Comparison of ENCODE assay signal across 2 cellular contexts in the genomic region with DNA sequence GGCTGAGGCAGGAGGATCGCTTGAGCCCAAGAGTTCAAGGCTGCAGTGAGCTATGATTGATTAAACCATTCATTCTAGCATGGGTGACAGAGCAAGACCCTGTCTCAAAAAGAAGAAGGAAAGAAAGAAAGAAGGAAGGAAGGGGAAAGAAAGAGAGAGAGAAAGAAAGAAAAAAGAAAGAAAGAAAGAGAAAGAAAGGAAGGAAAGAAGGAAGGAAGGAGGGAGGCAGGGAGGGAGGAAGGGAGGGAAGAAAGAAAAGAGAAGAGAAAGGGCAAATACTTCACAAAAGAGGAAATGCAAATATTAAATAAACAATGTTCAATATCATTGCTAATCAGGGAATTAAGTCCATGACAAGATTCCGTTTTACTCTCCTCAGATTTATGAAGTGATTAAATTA.
TF ChIP-seq lines count a peak whose summit lies in the region.

No MANE protein-coding gene starts in this region.

TF ChIP-seq in HEK293, 187 proteins besides CTCF, POLR2A, EP300 and RAD21:
- peak; percentile 88 for TF ChIP-seq ZNF366 (tag by site-specific recombination; conservative IDR thresholded peaks at IDR 0.05)
- TF ChIP-seq, protein P1, sequence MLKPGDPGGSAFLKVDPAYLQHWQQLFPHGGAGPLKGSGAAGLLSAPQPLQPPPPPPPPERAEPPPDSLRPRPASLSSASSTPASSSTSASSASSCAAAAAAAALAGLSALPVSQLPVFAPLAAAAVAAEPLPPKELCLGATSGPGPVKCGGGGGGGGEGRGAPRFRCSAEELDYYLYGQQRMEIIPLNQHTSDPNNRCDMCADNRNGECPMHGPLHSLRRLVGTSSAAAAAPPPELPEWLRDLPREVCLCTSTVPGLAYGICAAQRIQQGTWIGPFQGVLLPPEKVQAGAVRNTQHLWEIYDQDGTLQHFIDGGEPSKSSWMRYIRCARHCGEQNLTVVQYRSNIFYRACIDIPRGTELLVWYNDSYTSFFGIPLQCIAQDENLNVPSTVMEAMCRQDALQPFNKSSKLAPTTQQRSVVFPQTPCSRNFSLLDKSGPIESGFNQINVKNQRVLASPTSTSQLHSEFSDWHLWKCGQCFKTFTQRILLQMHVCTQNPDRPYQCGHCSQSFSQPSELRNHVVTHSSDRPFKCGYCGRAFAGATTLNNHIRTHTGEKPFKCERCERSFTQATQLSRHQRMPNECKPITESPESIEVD (tag by site-specific recombination; IDR thresholded peaks at IDR 0.05), result no peak
- no peak for TF ChIP-seq ZNF660 (tag by site-specific recombination; IDR thresholded peaks at IDR 0.05)
- TF ChIP-seq, protein P2, sequence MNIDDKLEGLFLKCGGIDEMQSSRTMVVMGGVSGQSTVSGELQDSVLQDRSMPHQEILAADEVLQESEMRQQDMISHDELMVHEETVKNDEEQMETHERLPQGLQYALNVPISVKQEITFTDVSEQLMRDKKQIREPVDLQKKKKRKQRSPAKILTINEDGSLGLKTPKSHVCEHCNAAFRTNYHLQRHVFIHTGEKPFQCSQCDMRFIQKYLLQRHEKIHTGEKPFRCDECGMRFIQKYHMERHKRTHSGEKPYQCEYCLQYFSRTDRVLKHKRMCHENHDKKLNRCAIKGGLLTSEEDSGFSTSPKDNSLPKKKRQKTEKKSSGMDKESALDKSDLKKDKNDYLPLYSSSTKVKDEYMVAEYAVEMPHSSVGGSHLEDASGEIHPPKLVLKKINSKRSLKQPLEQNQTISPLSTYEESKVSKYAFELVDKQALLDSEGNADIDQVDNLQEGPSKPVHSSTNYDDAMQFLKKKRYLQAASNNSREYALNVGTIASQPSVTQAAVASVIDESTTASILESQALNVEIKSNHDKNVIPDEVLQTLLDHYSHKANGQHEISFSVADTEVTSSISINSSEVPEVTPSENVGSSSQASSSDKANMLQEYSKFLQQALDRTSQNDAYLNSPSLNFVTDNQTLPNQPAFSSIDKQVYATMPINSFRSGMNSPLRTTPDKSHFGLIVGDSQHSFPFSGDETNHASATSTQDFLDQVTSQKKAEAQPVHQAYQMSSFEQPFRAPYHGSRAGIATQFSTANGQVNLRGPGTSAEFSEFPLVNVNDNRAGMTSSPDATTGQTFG (tag by site-specific recombination; IDR thresholded peaks at IDR 0.05; ENCODE audit: borderline replicate concordance), result no peak

TF ChIP-seq in K562, 482 proteins besides CTCF, POLR2A, EP300 and RAD21:
- TF ChIP-seq, protein P3, sequence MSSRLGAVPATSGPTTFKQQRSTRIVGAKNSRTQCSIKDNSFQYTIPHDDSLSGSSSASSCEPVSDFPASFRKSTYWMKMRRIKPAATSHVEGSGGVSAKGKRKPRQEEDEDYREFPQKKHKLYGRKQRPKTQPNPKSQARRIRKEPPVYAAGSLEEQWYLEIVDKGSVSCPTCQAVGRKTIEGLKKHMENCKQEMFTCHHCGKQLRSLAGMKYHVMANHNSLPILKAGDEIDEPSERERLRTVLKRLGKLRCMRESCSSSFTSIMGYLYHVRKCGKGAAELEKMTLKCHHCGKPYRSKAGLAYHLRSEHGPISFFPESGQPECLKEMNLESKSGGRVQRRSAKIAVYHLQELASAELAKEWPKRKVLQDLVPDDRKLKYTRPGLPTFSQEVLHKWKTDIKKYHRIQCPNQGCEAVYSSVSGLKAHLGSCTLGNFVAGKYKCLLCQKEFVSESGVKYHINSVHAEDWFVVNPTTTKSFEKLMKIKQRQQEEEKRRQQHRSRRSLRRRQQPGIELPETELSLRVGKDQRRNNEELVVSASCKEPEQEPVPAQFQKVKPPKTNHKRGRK (tag; IDR thresholded peaks at IDR 0.05), result peak; percentile 84
- TF ChIP-seq TEAD4 (IDR thresholded peaks at IDR 0.05; ENCODE audit: low read length), result no peak
- no peak for TF ChIP-seq TEAD4 (CRISPR knock-in tag; IDR thresholded peaks at IDR 0.05; ENCODE audit: borderline replicate concordance)
TF ChIP-seq in K562: peak in this region for 1.
